8 cellular contexts compared by ENCODE assay signal in the genomic region with DNA sequence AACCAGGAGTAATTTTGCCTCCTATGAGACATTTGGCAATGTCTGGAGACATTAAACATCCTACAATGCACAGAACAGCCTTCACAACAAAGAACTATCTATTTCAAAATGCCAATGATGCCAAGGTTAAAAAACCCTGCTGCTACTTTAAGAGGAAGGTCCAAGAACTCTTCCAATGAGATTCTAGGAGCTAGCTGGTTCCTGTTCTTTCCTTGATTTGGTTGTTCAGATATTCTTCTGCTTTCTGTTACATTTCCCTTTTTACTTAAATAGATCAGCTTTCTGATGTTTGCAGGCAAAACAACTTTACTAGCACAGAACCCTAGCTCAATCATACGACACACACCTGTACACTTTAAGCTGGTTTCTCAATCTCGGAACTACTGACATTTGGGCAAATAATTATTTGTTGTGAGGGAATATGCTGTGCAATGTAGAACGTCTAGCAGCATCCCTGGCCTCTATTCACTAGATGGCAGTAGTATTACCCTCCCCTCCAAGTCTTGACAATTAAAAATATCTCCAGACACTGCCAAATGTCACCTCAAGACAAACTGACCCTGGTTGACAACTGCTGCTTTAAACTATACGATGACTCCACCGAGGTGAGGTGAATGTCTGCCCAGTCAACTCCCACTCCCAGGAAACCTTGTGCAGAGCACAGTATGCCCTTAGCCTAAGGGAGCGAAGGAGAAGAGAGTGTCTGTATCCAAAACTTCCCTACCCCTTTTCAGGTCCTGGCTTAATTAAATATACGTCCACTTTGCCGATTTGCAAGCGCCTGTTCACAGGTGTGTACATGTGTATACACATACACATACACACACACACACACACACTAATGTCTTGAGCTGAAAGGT. TPM values are rescaled to one million over a fixed set of nuclear protein-coding genes. Genes with fewer than 3 reads are reported as not detected.
DNase-seq lines count a peak whose midpoint lies in the region; ATAC-seq and TF ChIP-seq lines count a peak whose summit lies in the region.

No MANE protein-coding gene starts in this region.

- H3K4me1 Mint-ChIP-seq in activated CD8-positive, alpha-beta memory T cell treated with anti-CD3 and anti-CD28 coated beads, Interleukin-2, amount 10 ng/mL, durations not matched to agents 7 days and 5 days: peaks cover 56% of the 10 kb centered on the region
- peaks cover 35% of the 10 kb centered on the region for H3K4me1 Mint-ChIP-seq in nephron progenitor cell

- H3K27ac Mint-ChIP-seq in activated CD8-positive, alpha-beta memory T cell treated with anti-CD3 and anti-CD28 coated beads, Interleukin-2, amount 10 ng/mL, durations not matched to agents 7 days and 5 days: peak overlapping the region; percentile 4
- peak overlapping the region; percentile 25 for H3K27ac Mint-ChIP-seq in nephron progenitor cell

- peaks cover 22% of the 10 kb centered on the region for H3K36me3 Mint-ChIP-seq in activated CD8-positive, alpha-beta memory T cell treated with anti-CD3 and anti-CD28 coated beads, Interleukin-2, amount 10 ng/mL, durations not matched to agents 7 days and 5 days
- peaks cover 36% of the 10 kb centered on the region for H3K36me3 Mint-ChIP-seq in nephron progenitor cell (ENCODE audit: low read depth)

- no peak for ATAC-seq in activated CD8-positive, alpha-beta memory T cell treated with anti-CD3 and anti-CD28 coated beads, Interleukin-2, amount 10 ng/mL, durations not matched to agents 7 days and 5 days
- ATAC-seq in HG03354 (IDR thresholded peaks at IDR 0.05; ENCODE audit: poor library complexity, severe bottlenecking, unreplicated experiment): no peak

- CTCF ChIA-PET in activated CD8-positive, alpha-beta memory T cell treated with anti-CD3 and anti-CD28 coated beads, Interleukin-2, amount 10 ng/mL, durations not matched to agents 7 days and 5 days (lab: Charles Lee): interaction anchor here (0.7 to 2.5 kb wide), 6 partner anchors 16 to 62 kb away, joined by 3 to 9 read pairs (median 4); partner anchors contain the start of gene ACTR6

- in situ Hi-C loops in KBM-7 (cut with MboI; ENCODE audit: low pct_unique_long_range_greater_than_20kb, low sequenced_read_pairs): no loop called here

- no peaks in the 10 kb centered on the region for H3K27me3 Mint-ChIP-seq in activated CD8-positive, alpha-beta memory T cell treated with anti-CD3 and anti-CD28 coated beads, Interleukin-2, amount 10 ng/mL, durations not matched to agents 7 days and 5 days
- no peaks in the 10 kb centered on the region for H3K27me3 Mint-ChIP-seq in nephron progenitor cell (ENCODE audit: low read depth, poor library complexity)

- H3K9me3 Mint-ChIP-seq in activated CD8-positive, alpha-beta memory T cell treated with anti-CD3 and anti-CD28 coated beads, Interleukin-2, amount 10 ng/mL, durations not matched to agents 7 days and 5 days (ENCODE audit: low read depth): no peaks in the 10 kb centered on the region
- H3K9me3 Mint-ChIP-seq in nephron progenitor cell: peaks cover 24% of the 10 kb centered on the region

- no peak overlapping the region for H3K4me3 Mint-ChIP-seq in activated CD8-positive, alpha-beta memory T cell treated with anti-CD3 and anti-CD28 coated beads, Interleukin-2, amount 10 ng/mL, durations not matched to agents 7 days and 5 days
- H3K4me3 Mint-ChIP-seq in nephron progenitor cell: no peak overlapping the region

- TF ChIP-seq CTCF in nephron progenitor cell (IDR thresholded peaks at IDR 0.05): no peak

- DNase-seq in activated CD8-positive, alpha-beta memory T cell treated with anti-CD3 and anti-CD28 coated beads, Interleukin-2, amount 10 ng/mL, durations not matched to agents 7 days and 5 days: no peak
- DNase-seq in activated CD8-positive, alpha-beta memory T cell treated with anti-CD3 and anti-CD28 coated beads, Interleukin-2, amount 50 U/mL, for 4 hours: no peak
- DNase-seq in KBM-7 (peak; percentile 65), astrocyte of the hippocampus (ENCODE audit: low read depth, low spot score) (peak; percentile 36), nephron progenitor cell (no peak), NCI-H2227 treated with DMSO at 0.1 percent for 48 hours (lab: John Stamatoyannopoulos, UW) (no peak), NCI-H1092 treated with DMSO at 0.1 percent for 48 hours (lab: John Stamatoyannopoulos, UW) (no peak)

RNA-seq across cellular contexts. Expression of gene BLTP3B, which starts 4.4 kb away (rescaled TPM):
- 10 to 100 TPM; 36.4 to 42.0 TPM for total RNA-seq in activated CD8-positive, alpha-beta memory T cell treated with anti-CD3 and anti-CD28 coated beads, Interleukin-2, amount 10 ng/mL, durations not matched to agents 7 days and 5 days

Comparison
In these comparisons a context has a peak if more than half of its experiments do, and no peak if none do; other contexts are left out.
1. DNase-seq: peak in KBM-7 (single experiment) and astrocyte of the hippocampus (single experiment); none in activated CD8-positive, alpha-beta memory T cell treated with anti-CD3 and anti-CD28 coated beads, Interleukin-2, amount 10 ng/mL, durations not matched to agents 7 days and 5 days (single experiment), activated CD8-positive, alpha-beta memory T cell treated with anti-CD3 and anti-CD28 coated beads, Interleukin-2, amount 50 U/mL, for 4 hours (single experiment), nephron progenitor cell (single experiment), NCI-H2227 treated with DMSO at 0.1 percent for 48 hours (single experiment) and NCI-H1092 treated with DMSO at 0.1 percent for 48 hours (single experiment).